29 cellular contexts compared by ENCODE assay signal in genomic region chr6:133106934-133107333, GRCh38.
DNase-seq lines count a peak whose midpoint lies in the region; ATAC-seq and TF ChIP-seq lines count a peak whose summit lies in the region.
"Had no signal": no experiment of that assay in that cellular context is flagged by ENCODE, and none has a peak within 500 bp of the region (broad histone marks: within the 10 kb centered on the region; RNA-seq: fewer than 3 reads in every experiment).

No MANE protein-coding gene starts in this region.

- H3K27ac ChIP-seq in heart right ventricle: no peak overlapping the region
- H3K27ac ChIP-seq: 22Rv1; A549; BLaER1; BLaER1 treated with 17β-estradiol and CSF1 and Interleukin-3, amounts not matched to agents 10 nM and 100 nM; C4-2B had no signal

- H3K27me3 ChIP-seq in heart right ventricle: no peaks in the 10 kb centered on the region
- H3K27me3 ChIP-seq: BE2C; BLaER1; BLaER1 treated with 17β-estradiol and CSF1 and Interleukin-3, amounts not matched to agents 10 nM and 100 nM had no signal

- 70 to 82% methylated on average over 2 of the region's 2 CpGs for WGBS in heart right ventricle, 2 donors

- DNase-seq in Right ventricle myocardium superior (peak; percentile 24), Right ventricle myocardium inferior (ENCODE audit: missing footprints) (no peak), left ventricle myocardium superior (no peak), heart right ventricle (no peak)
- DNase-seq: 8988T; ACHN; AML-193; BE2C; C1 segment of cervical spinal cord; Caco-2; Calu3; CD4-positive, alpha-beta memory T cell; CD4-positive, alpha-beta T cell; CD4-positive, CD25-positive, alpha-beta regulatory T cell; CD8-positive, alpha-beta memory T cell; CD8-positive, alpha-beta T cell; COR-L47; DMS 273 treated with DMSO at 0.1 percent for 48 hours; DMS153; DMS53; DMS79; DMS79 treated with DMSO at 0.1 percent for 48 hours; DND-41; EL had no signal

- H3K4me1 ChIP-seq in heart right ventricle: no peaks in the 10 kb centered on the region
- H3K4me1 ChIP-seq: A549; BLaER1; BLaER1 treated with 17β-estradiol and CSF1 and Interleukin-3, amounts not matched to agents 10 nM and 100 nM; Caco-2 had no signal

- intact Hi-C loops in Right ventricle myocardium superior (cut with DNase I): no loop called here
- intact Hi-C loops in Right ventricle myocardium inferior (cut with DNase I): no loop called here
- intact Hi-C loops in left ventricle myocardium superior (cut with micrococcal nuclease): no loop called here
- intact Hi-C loops in heart right ventricle (cut with DNase I): no loop called here

- no peak overlapping the region for H3K4me3 ChIP-seq in heart right ventricle
- H3K4me3 ChIP-seq: A549; BLaER1; BLaER1 treated with 17β-estradiol and CSF1 and Interleukin-3, amounts not matched to agents 10 nM and 100 nM had no signal

- no peak for TF ChIP-seq CTCF in heart right ventricle (IDR thresholded peaks at IDR 0.05)

- no peaks in the 10 kb centered on the region for H3K9me3 ChIP-seq in heart right ventricle
- H3K9me3 ChIP-seq: A549; BE2C; BLaER1; BLaER1 treated with 17β-estradiol and CSF1 and Interleukin-3, amounts not matched to agents 10 nM and 100 nM; Caco-2 had no signal

- no peak for ATAC-seq in Right ventricle myocardium superior (ENCODE audit: poor library complexity)
- ATAC-seq in Right ventricle myocardium inferior: no peak
- peak; percentile 62 for ATAC-seq in left ventricle myocardium superior
- ATAC-seq in heart right ventricle: no peak
- ATAC-seq: A549; CD8-positive, alpha-beta T cell had no signal

- H3K36me3 ChIP-seq in heart right ventricle: no peaks in the 10 kb centered on the region
- H3K36me3 ChIP-seq: BE2C; BLaER1; BLaER1 treated with 17β-estradiol and CSF1 and Interleukin-3, amounts not matched to agents 10 nM and 100 nM had no signal
